Comparison of ENCODE assay signal across 14 cellular contexts in the genomic region with DNA sequence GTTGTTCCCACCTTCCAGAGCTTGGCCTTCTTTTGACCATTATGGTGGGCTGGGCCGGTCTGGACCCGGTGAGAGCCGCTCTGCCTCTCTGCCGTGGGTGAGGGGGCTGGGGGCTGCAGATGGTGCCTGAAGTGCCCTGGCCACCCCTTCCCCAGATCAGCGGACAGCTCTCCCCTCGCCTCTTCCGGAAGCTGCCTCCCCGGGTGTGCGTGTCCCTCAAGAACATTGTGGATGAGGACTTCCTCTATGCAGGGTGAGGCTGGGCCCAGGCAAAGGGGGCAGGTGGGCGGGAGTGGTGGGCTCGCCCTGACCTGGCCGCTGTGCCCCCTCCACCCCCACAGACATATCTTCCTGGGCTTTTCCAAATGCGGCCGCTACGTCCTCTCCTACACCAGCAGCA. TPM values are rescaled to one million over a fixed set of nuclear protein-coding genes. Genes with fewer than 3 reads are reported as not detected.
DNase-seq lines count a peak whose midpoint lies in the region; ATAC-seq and TF ChIP-seq lines count a peak whose summit lies in the region.
"Had no signal": no experiment of that assay in that cellular context is flagged by ENCODE, and none has a peak within 500 bp of the region (broad histone marks: within the 10 kb centered on the region; RNA-seq: fewer than 3 reads in every experiment).

No MANE protein-coding gene starts in this region.

- peaks cover 0 to 29% (median 6%) of the 10 kb centered on the region in 4 donors for H3K4me1 Mint-ChIP-seq in CD4-positive, CD25-positive, alpha-beta regulatory T cell
- H3K4me1 Mint-ChIP-seq in H9 = peaks cover 9 to 12% of the 10 kb centered on the region in 2 experiments
- peaks cover 14% of the 10 kb centered on the region for H3K4me1 Mint-ChIP-seq in activated naive CD8-positive, alpha-beta T cell treated with anti-CD3 and anti-CD28 coated beads, Interleukin-2, amount 10 ng/mL, durations not matched to agents 7 days and 5 days
- H3K4me1 Mint-ChIP-seq in natural killer cell treated with Interleukin-12 subunit alpha and Interleukin-12 subunit beta and Interleukin-15 and Interleukin-18, amount 100 ng/mL, for 72 hours (ENCODE audit: low read depth in 2 of 2) = peaks cover 6 to 15% of the 10 kb centered on the region in 2 donors

- H3K23ac ChIP-seq in H9 (ENCODE audit: insufficient read length, low read depth, low read length) = no peak overlapping the region

- H4K91ac ChIP-seq in H9 (ENCODE audit: insufficient read length, low read depth, low read length) = no peak overlapping the region

- H3K27me3 ChIP-seq in CD4-positive, CD25-positive, alpha-beta regulatory T cell (ENCODE audit: control insufficient read depth, insufficient read depth, low read length) = no peaks in the 10 kb centered on the region
- no peaks in the 10 kb centered on the region for H3K27me3 ChIP-seq in H9 (ENCODE audit: insufficient read depth, low read length)
- H3K27me3 ChIP-seq in testis = no peaks in the 10 kb centered on the region
- H3K27me3 ChIP-seq: gastroesophageal sphincter, right atrium auricular region had no signal

- peak overlapping the region in 1 of 3 donors; percentile 31 for H3K27ac Mint-ChIP-seq in CD4-positive, CD25-positive, alpha-beta regulatory T cell
- no peak overlapping the region for H3K27ac Mint-ChIP-seq in H9
- H3K27ac Mint-ChIP-seq in activated naive CD8-positive, alpha-beta T cell treated with anti-CD3 and anti-CD28 coated beads, Interleukin-2, amount 10 ng/mL, durations not matched to agents 7 days and 5 days = no peak overlapping the region
- peak overlapping the region in 1 of 2 donors; percentile 82 for H3K27ac Mint-ChIP-seq in natural killer cell treated with Interleukin-12 subunit alpha and Interleukin-12 subunit beta and Interleukin-15 and Interleukin-18, amount 100 ng/mL, for 72 hours

- no peak overlapping the region for H2BK12ac ChIP-seq in H9 (ENCODE audit: insufficient read length, low read depth, low read length)

- ATAC-seq in CD4-positive, CD25-positive, alpha-beta regulatory T cell (ENCODE audit: low read depth in 2 of 2) = no peak
- ATAC-seq in activated naive CD8-positive, alpha-beta T cell treated with anti-CD3 and anti-CD28 coated beads, Interleukin-2, amount 10 ng/mL, durations not matched to agents 7 days and 5 days (ENCODE audit: low read depth) = no peak
- ATAC-seq in natural killer cell treated with Interleukin-12 subunit alpha and Interleukin-12 subunit beta and Interleukin-15 and Interleukin-18, amount 100 ng/mL, for 72 hours = no peak
- ATAC-seq: gastroesophageal sphincter had no signal

- H3T11ph ChIP-seq in H9 (ENCODE audit: low read length) = no peak overlapping the region

- H3K9ac ChIP-seq in H9 (ENCODE audit: extremely low read depth, insufficient read length, low read length) = no peak overlapping the region

- H2BK120ac ChIP-seq in H9 (ENCODE audit: low read depth, low read length, poor library complexity, severe bottlenecking) = no peak overlapping the region

- H2AFZ ChIP-seq in H9 (ENCODE audit: low read length) = no peak overlapping the region

- POLR2A ChIA-PET in activated naive CD8-positive, alpha-beta T cell treated with anti-CD3 and anti-CD28 coated beads, Interleukin-2, amount 10 ng/mL, durations not matched to agents 7 days and 5 days (lab: Charles Lee) = interaction anchor here (0.7 to 3.1 kb wide), 3 partner anchors 24 to 1138 kb away, joined by 3 to 23 read pairs (median 7); no protein-coding TSS in a partner anchor

- peaks cover 8% of the 10 kb centered on the region for H3K79me1 ChIP-seq in H9 (ENCODE audit: insufficient read depth, low read depth, low read length, poor library complexity, severe bottlenecking)

- no peak for TF ChIP-seq CTCF in H9 (conservative IDR thresholded peaks at IDR 0.05)
- TF ChIP-seq CTCF in testis (IDR thresholded peaks at IDR 0.05) = no peak

- H2BK15ac ChIP-seq in H9 (ENCODE audit: low read depth, low read length) = no peak overlapping the region

- peaks cover 16% of the 10 kb centered on the region for H3K4me1 ChIP-seq in CD4-positive, CD25-positive, alpha-beta regulatory T cell (ENCODE audit: control insufficient read depth, insufficient read depth, low read length, poor library complexity, severe bottlenecking)
- H3K4me1 ChIP-seq in H9 (ENCODE audit: insufficient read depth, low read length) (no peaks in the 10 kb centered on the region), testis (peaks cover 14% of the 10 kb centered on the region)

- H3K36me3 Mint-ChIP-seq in CD4-positive, CD25-positive, alpha-beta regulatory T cell = peaks cover 3% of the 10 kb centered on the region
- H3K36me3 Mint-ChIP-seq in H9 (ENCODE audit: insufficient read depth in 1 of 3, low read depth in 3 of 3) = peaks cover 11 to 42% (median 41%) of the 10 kb centered on the region in 3 experiments; a peak in 5 of 7 replicates
- H3K36me3 Mint-ChIP-seq in activated naive CD8-positive, alpha-beta T cell treated with anti-CD3 and anti-CD28 coated beads, Interleukin-2, amount 10 ng/mL, durations not matched to agents 7 days and 5 days = peaks cover 4% of the 10 kb centered on the region
- H3K36me3 Mint-ChIP-seq in natural killer cell treated with Interleukin-12 subunit alpha and Interleukin-12 subunit beta and Interleukin-15 and Interleukin-18, amount 100 ng/mL, for 72 hours = no peaks in the 10 kb centered on the region

- no CpG with 5 or more reads among the region's 15 CpGs for WGBS in H9 (ENCODE audit: extremely low coverage, insufficient read length, low lambda C conversion rate)
- 89 to 94% methylated on average over 5 to 15 of the region's 15 CpGs for WGBS in testis, 2 donors

- H4K8ac ChIP-seq in H9 (replicated peaks; ENCODE audit: insufficient read length, low read depth, low read length) = no peak overlapping the region

- H3K4me2 ChIP-seq in H9 (ENCODE audit: insufficient read depth, insufficient read length, low read length) = no peak overlapping the region

- no peaks in the 10 kb centered on the region for H3K9me3 Mint-ChIP-seq in CD4-positive, CD25-positive, alpha-beta regulatory T cell
- no peaks in the 10 kb centered on the region for H3K9me3 Mint-ChIP-seq in H9
- no peaks in the 10 kb centered on the region for H3K9me3 Mint-ChIP-seq in activated naive CD8-positive, alpha-beta T cell treated with anti-CD3 and anti-CD28 coated beads, Interleukin-2, amount 10 ng/mL, durations not matched to agents 7 days and 5 days
- no peaks in the 10 kb centered on the region for H3K9me3 Mint-ChIP-seq in natural killer cell treated with Interleukin-12 subunit alpha and Interleukin-12 subunit beta and Interleukin-15 and Interleukin-18, amount 100 ng/mL, for 72 hours

- H3K27me3 Mint-ChIP-seq in CD4-positive, CD25-positive, alpha-beta regulatory T cell = peaks cover 5% of the 10 kb centered on the region
- peaks cover 2% of the 10 kb centered on the region; the same call in 1 of the 2 replicates for H3K27me3 Mint-ChIP-seq in H9 (ENCODE audit: low read depth)
- H3K27me3 Mint-ChIP-seq in activated naive CD8-positive, alpha-beta T cell treated with anti-CD3 and anti-CD28 coated beads, Interleukin-2, amount 10 ng/mL, durations not matched to agents 7 days and 5 days = no peaks in the 10 kb centered on the region
- H3K27me3 Mint-ChIP-seq in natural killer cell treated with Interleukin-12 subunit alpha and Interleukin-12 subunit beta and Interleukin-15 and Interleukin-18, amount 100 ng/mL, for 72 hours = no peaks in the 10 kb centered on the region

- H3K14ac ChIP-seq in H9 (ENCODE audit: insufficient read depth, low read length) = no peak overlapping the region

- no peak overlapping the region for H3K56ac ChIP-seq in H9 (ENCODE audit: insufficient read length, low read depth, low read length)

- H3K4ac ChIP-seq in H9 (ENCODE audit: low read depth, low read length) = no peak overlapping the region

- no peak overlapping the region for H3K4me3 ChIP-seq in CD4-positive, CD25-positive, alpha-beta regulatory T cell (ENCODE audit: low read depth, low read length)
- no peak overlapping the region for H3K4me3 ChIP-seq in testis

- TF ChIP-seq POLR2A in testis (IDR thresholded peaks at IDR 0.05) = no peak

- no peak overlapping the region for H2AK5ac ChIP-seq in H9 (ENCODE audit: insufficient read length, low read length)

- no peak overlapping the region for H3K27ac ChIP-seq in CD4-positive, CD25-positive, alpha-beta regulatory T cell (ENCODE audit: insufficient read depth, low read length, poor library complexity, severe bottlenecking)
- H3K27ac ChIP-seq in H9 (ENCODE audit: insufficient read length, low read depth, low read length) = no peak overlapping the region
- H3K27ac ChIP-seq in testis = no peak overlapping the region

- H3K9me3 ChIP-seq in CD4-positive, CD25-positive, alpha-beta regulatory T cell (ENCODE audit: control insufficient read depth in 2 of 2, low read length in 2 of 2) = no peaks in the 10 kb centered on the region
- H3K9me3 ChIP-seq in H9 (ENCODE audit: control insufficient read depth, low read depth, low read length) (no peaks in the 10 kb centered on the region), testis (no peaks in the 10 kb centered on the region)
- H3K9me3 ChIP-seq: gastroesophageal sphincter, right atrium auricular region had no signal

- peaks cover 6% of the 10 kb centered on the region; the same call in 1 of the 2 replicates for H3K79me2 ChIP-seq in H9 (ENCODE audit: insufficient read depth, low read length)

- H3K23me2 ChIP-seq in H9 (ENCODE audit: insufficient read length, low read depth, low read length, poor library complexity, severe bottlenecking) = peaks cover 11% of the 10 kb centered on the region

- H4K5ac ChIP-seq in H9 (ENCODE audit: insufficient read length, low read depth, low read length) = no peak overlapping the region

- no peak for DNase-seq in CD4-positive, CD25-positive, alpha-beta regulatory T cell
- DNase-seq in H9 (no peak), testis (no peak), occipital lobe (lab: John Stamatoyannopoulos, UW) (no peak)
- no peak for DNase-seq in activated naive CD8-positive, alpha-beta T cell treated with anti-CD3 and anti-CD28 coated beads, Interleukin-2, amount 10 ng/mL, durations not matched to agents 7 days and 5 days
- DNase-seq in natural killer cell treated with Interleukin-12 subunit alpha and Interleukin-12 subunit beta and Interleukin-15 and Interleukin-18, amount 100 ng/mL, for 72 hours (ENCODE audit: low spot score) = no peak
- DNase-seq in stimulated activated CD4-positive, alpha-beta T cell treated with anti-CD3 and anti-CD28 coated beads, Interleukin-12 subunit alpha, Interleukin-12 subunit beta, amount 100 ng/mL, for 4 hours = no peak
- DNase-seq: islet precursor cell; SHP77; stimulated activated CD4-positive, alpha-beta T cell treated with anti-CD3 and anti-CD28 coated beads, Interleukin-4, amount 100 ng/mL, for 1 hour had no signal

- peak overlapping the region; percentile 68 to 92 (median 83) for H3K4me3 Mint-ChIP-seq in CD4-positive, CD25-positive, alpha-beta regulatory T cell
- peak overlapping the region; percentile 86 to 92; a peak in 3 of 5 replicates for H3K4me3 Mint-ChIP-seq in H9
- peak overlapping the region; percentile 99 for H3K4me3 Mint-ChIP-seq in activated naive CD8-positive, alpha-beta T cell treated with anti-CD3 and anti-CD28 coated beads, Interleukin-2, amount 10 ng/mL, durations not matched to agents 7 days and 5 days
- H3K4me3 Mint-ChIP-seq in natural killer cell treated with Interleukin-12 subunit alpha and Interleukin-12 subunit beta and Interleukin-15 and Interleukin-18, amount 100 ng/mL, for 72 hours = peak overlapping the region; percentile 96

- no peak overlapping the region for H2BK5ac ChIP-seq in H9 (ENCODE audit: insufficient read length, low read length)

- H4K20me1 ChIP-seq in H9 (ENCODE audit: control insufficient read depth, insufficient read depth, insufficient read length) = no peaks in the 10 kb centered on the region

- H3K36me3 ChIP-seq in CD4-positive, CD25-positive, alpha-beta regulatory T cell (ENCODE audit: control insufficient read depth, insufficient read depth, low read length) = peaks cover 41% of the 10 kb centered on the region
- no peaks in the 10 kb centered on the region for H3K36me3 ChIP-seq in testis (ENCODE audit: low read depth, missing control alignments)

- intact Hi-C loops in testis (cut with DNase I; ENCODE audit: low total_unique reads) = no loop called here

- no peak overlapping the region for H2BK20ac ChIP-seq in H9 (ENCODE audit: low read depth, low read length, poor library complexity, severe bottlenecking)

- H3K18ac ChIP-seq in H9 (ENCODE audit: insufficient read length, low read depth, low read length) = no peak overlapping the region

RNA-seq across cellular contexts. Expression of gene DCAF15, which starts 1.9 kb away (rescaled TPM):
- total RNA-seq in CD4-positive, CD25-positive, alpha-beta regulatory T cell = 82.9 TPM
- polyA plus RNA-seq in CD4-positive, CD25-positive, alpha-beta regulatory T cell = 1 to 10 TPM; 5.3 to 7.5 (median 5.9) TPM
- total RNA-seq in H9 (2021) (82.2 and 82.5 TPM in 2 replicates), testis (10 to 100 TPM; 79.3 to 82.6 TPM), occipital lobe (10.1 TPM)
- total RNA-seq in activated naive CD8-positive, alpha-beta T cell treated with anti-CD3 and anti-CD28 coated beads, Interleukin-2, amount 10 ng/mL, durations not matched to agents 7 days and 5 days = 100 to 1,000 TPM; 105 to 106 TPM
- 100 to 1,000 TPM in 1 of 2 donors, 10 to 100 TPM in 1; 62.0 to 107 TPM for total RNA-seq in natural killer cell treated with Interleukin-12 subunit alpha and Interleukin-12 subunit beta and Interleukin-15 and Interleukin-18, amount 100 ng/mL, for 72 hours
- polyA plus RNA-seq in testis (ENCODE audit: insufficient read depth, low read depth, low replicate concordance) = 151 TPM

RNA-seq across cellular contexts. Expression of gene PODNL1, which starts 16.0 kb away (rescaled TPM):
- total RNA-seq in CD4-positive, CD25-positive, alpha-beta regulatory T cell = not detected
- polyA plus RNA-seq in CD4-positive, CD25-positive, alpha-beta regulatory T cell = under 1 TPM in 1 of 4 donors, not detected in 3; 0.52 TPM
- total RNA-seq in H9 (2021) (0.68 TPM in 2 replicates), testis (10 to 100 TPM; 12.6 to 14.6 TPM), occipital lobe (not detected)
- total RNA-seq in activated naive CD8-positive, alpha-beta T cell treated with anti-CD3 and anti-CD28 coated beads, Interleukin-2, amount 10 ng/mL, durations not matched to agents 7 days and 5 days = 1 to 10 TPM; 1.2 to 1.4 TPM
- total RNA-seq in natural killer cell treated with Interleukin-12 subunit alpha and Interleukin-12 subunit beta and Interleukin-15 and Interleukin-18, amount 100 ng/mL, for 72 hours = under 1 TPM in 1 of 2 donors, not detected in 1; 0.70 TPM
- polyA plus RNA-seq in testis (ENCODE audit: insufficient read depth, low read depth, low replicate concordance) = 5.8 TPM
- total RNA-seq: bronchial epithelial cell, mononuclear cell had no signal

RNA-seq across cellular contexts. Expression of gene CC2D1A, which starts 48.2 kb away (rescaled TPM):
- total RNA-seq in CD4-positive, CD25-positive, alpha-beta regulatory T cell = 35.0 TPM
- 1 to 10 TPM; 3.7 to 4.9 (median 4.2) TPM for polyA plus RNA-seq in CD4-positive, CD25-positive, alpha-beta regulatory T cell
- total RNA-seq in H9 (2021) = 42.7 and 48.5 TPM in 2 replicates
- 10 to 100 TPM; 34.7 to 34.8 TPM for total RNA-seq in activated naive CD8-positive, alpha-beta T cell treated with anti-CD3 and anti-CD28 coated beads, Interleukin-2, amount 10 ng/mL, durations not matched to agents 7 days and 5 days
- total RNA-seq in natural killer cell treated with Interleukin-12 subunit alpha and Interleukin-12 subunit beta and Interleukin-15 and Interleukin-18, amount 100 ng/mL, for 72 hours = 10 to 100 TPM; 33.2 to 41.3 TPM
- total RNA-seq in testis = 10 to 100 TPM; 56.6 to 62.7 TPM
- polyA plus RNA-seq in testis (ENCODE audit: insufficient read depth, low read depth, low replicate concordance) = 31.0 TPM
- 8.9 TPM for total RNA-seq in occipital lobe

RNA-seq across cellular contexts. Expression of gene BRME1, which starts 48.3 kb away (rescaled TPM):
- total RNA-seq in CD4-positive, CD25-positive, alpha-beta regulatory T cell = 1.7 TPM
- polyA plus RNA-seq in CD4-positive, CD25-positive, alpha-beta regulatory T cell = under 1 TPM in 3 of 4 donors, not detected in 1; 0.24 to 0.63 (median 0.53) TPM
- total RNA-seq in H9 (2021) (4.7 and 6.7 TPM in 2 replicates), testis (10 to 100 TPM; 26.3 to 48.9 TPM), occipital lobe (11.1 TPM)
- total RNA-seq in activated naive CD8-positive, alpha-beta T cell treated with anti-CD3 and anti-CD28 coated beads, Interleukin-2, amount 10 ng/mL, durations not matched to agents 7 days and 5 days = 1 to 10 TPM; 5.5 to 7.2 TPM
- 1 to 10 TPM; 3.7 to 4.0 TPM for total RNA-seq in natural killer cell treated with Interleukin-12 subunit alpha and Interleukin-12 subunit beta and Interleukin-15 and Interleukin-18, amount 100 ng/mL, for 72 hours
- 17.8 TPM for polyA plus RNA-seq in testis (ENCODE audit: insufficient read depth, low read depth, low replicate concordance)

RNA-seq across cellular contexts. Expression of gene RFX1, which starts 51.9 kb away (rescaled TPM):
- 23.2 TPM for total RNA-seq in CD4-positive, CD25-positive, alpha-beta regulatory T cell
- polyA plus RNA-seq in CD4-positive, CD25-positive, alpha-beta regulatory T cell = 1 to 10 TPM in 2 of 4 donors, under 1 TPM in 2; 0.48 to 1.6 (median 0.83) TPM
- total RNA-seq in H9 (2021) (19.2 and 21.4 TPM in 2 replicates), testis (10 to 100 TPM; 18.3 to 24.2 TPM), occipital lobe (1.7 TPM)
- total RNA-seq in activated naive CD8-positive, alpha-beta T cell treated with anti-CD3 and anti-CD28 coated beads, Interleukin-2, amount 10 ng/mL, durations not matched to agents 7 days and 5 days = 10 to 100 TPM; 17.7 to 22.2 TPM
- 10 to 100 TPM; 13.4 to 16.4 TPM for total RNA-seq in natural killer cell treated with Interleukin-12 subunit alpha and Interleukin-12 subunit beta and Interleukin-15 and Interleukin-18, amount 100 ng/mL, for 72 hours
- polyA plus RNA-seq in testis (ENCODE audit: insufficient read depth, low read depth, low replicate concordance) = 40.9 TPM
